In genomic region chr13:44873486-44873885, GRCh38 we compare ENCODE assay signal across 19 cellular contexts.
DNase-seq lines count a peak whose midpoint lies in the region; ATAC-seq and TF ChIP-seq lines count a peak whose summit lies in the region.
"Had no signal": no experiment of that assay in that cellular context is flagged by ENCODE, and none has a peak within 500 bp of the region (broad histone marks: within the 10 kb centered on the region; RNA-seq: fewer than 3 reads in every experiment).

No MANE protein-coding gene starts in this region.

- no peak overlapping the region for H4K5ac ChIP-seq in mesendoderm (ENCODE audit: low read length)

- H3K4me1 ChIP-seq in neuronal stem cell (ENCODE audit: control insufficient read depth in 2 of 2, insufficient read depth in 1 of 2, low read depth in 1 of 2, low read length in 2 of 2) = no peaks in the 10 kb centered on the region
- H3K4me1 ChIP-seq in stomach = peaks cover 11 to 42% (median 21%) of the 10 kb centered on the region in 4 donors
- no peaks in the 10 kb centered on the region for H3K4me1 ChIP-seq in mesendoderm (ENCODE audit: control insufficient read depth, low read depth, low read length)
- H3K4me1 ChIP-seq: Caco-2 had no signal

- H3K4me3 ChIP-seq in choroid plexus epithelial cell (ENCODE audit: low read depth, low read length) (no peak overlapping the region), neuronal stem cell (ENCODE audit: low read length in 2 of 2) (no peak overlapping the region), stomach (no peak overlapping the region), mesendoderm (ENCODE audit: low read length) (no peak overlapping the region)
- H3K4me3 ChIP-seq: MG63 had no signal

- H2BK120ac ChIP-seq in neuronal stem cell (ENCODE audit: low read depth, low read length) = no peak overlapping the region
- no peak overlapping the region for H2BK120ac ChIP-seq in mesendoderm (ENCODE audit: low read depth, low read length)

- no peak overlapping the region for H3K27ac Mint-ChIP-seq in T-helper 2 cell treated with Interferon-gamma antibody and Interleukin-4, amounts not matched to agents 5 μg/mL and 100 μg/mL, for 36 hours
- H3K27ac Mint-ChIP-seq: B cell; CD4-positive, CD25-positive, alpha-beta regulatory T cell had no signal

- H2AK5ac ChIP-seq in neuronal stem cell (ENCODE audit: low read depth, low read length) (no peak overlapping the region), mesendoderm (ENCODE audit: low read length) (no peak overlapping the region)

- H3K79me2 ChIP-seq in mesendoderm (ENCODE audit: control insufficient read depth, insufficient read depth, low read length) = no peaks in the 10 kb centered on the region

- no peak overlapping the region for H4K8ac ChIP-seq in neuronal stem cell (ENCODE audit: low read depth, low read length)
- H4K8ac ChIP-seq in mesendoderm (ENCODE audit: low read depth, low read length) = no peak overlapping the region

- H3K9me3 ChIP-seq in neuronal stem cell (replicated peaks in 1 of 2; ENCODE audit: control insufficient read depth in 2 of 2, insufficient read depth in 1 of 2, low read depth in 1 of 2, low read length in 2 of 2) (peaks cover 5 to 8% of the 10 kb centered on the region in 2 donors), stomach (peaks cover 0 to 8% (median 2%) of the 10 kb centered on the region in 4 donors)
- H3K9me3 ChIP-seq: Caco-2, MG63 had no signal

- no peak overlapping the region for H2AFZ ChIP-seq in neuronal stem cell (ENCODE audit: low read length)

- H3K36me3 Mint-ChIP-seq in T-helper 2 cell treated with Interferon-gamma antibody and Interleukin-4, amounts not matched to agents 5 μg/mL and 100 μg/mL, for 36 hours (ENCODE audit: low read depth) = no peaks in the 10 kb centered on the region
- H3K36me3 Mint-ChIP-seq: CD4-positive, CD25-positive, alpha-beta regulatory T cell had no signal

- TF ChIP-seq EP300 in stomach (IDR thresholded peaks at IDR 0.05) = no peak

- H3K27me3 ChIP-seq in neuronal stem cell (ENCODE audit: control insufficient read depth in 3 of 3, insufficient read depth in 3 of 3, low read depth in 1 of 3, low read length in 3 of 3) (peaks cover 0 to 3% (median 2%) of the 10 kb centered on the region in 3 experiments), stomach (no peaks in the 10 kb centered on the region), mesendoderm (ENCODE audit: insufficient read depth, low read length, poor library complexity) (no peaks in the 10 kb centered on the region)
- H3K27me3 ChIP-seq: MG63 had no signal

- H3K36me3 ChIP-seq in neuronal stem cell (replicated peaks in 1 of 2; ENCODE audit: control insufficient read depth in 2 of 2, insufficient read depth in 2 of 2, low read length in 2 of 2) (no peaks in the 10 kb centered on the region), stomach (no peaks in the 10 kb centered on the region), mesendoderm (ENCODE audit: control insufficient read depth, insufficient read depth, low read length) (no peaks in the 10 kb centered on the region)
- H3K36me3 ChIP-seq: MG63 had no signal

- H3K23ac ChIP-seq in neuronal stem cell (ENCODE audit: low read depth, low read length, poor library complexity) (no peak overlapping the region), mesendoderm (ENCODE audit: low read length) (no peak overlapping the region)

- peak overlapping the region; percentile 77 for H2BK15ac ChIP-seq in neuronal stem cell (ENCODE audit: low read length)
- H2BK15ac ChIP-seq in mesendoderm (replicated peaks; ENCODE audit: low read depth) = no peak overlapping the region

- peaks cover 7% of the 10 kb centered on the region for H3K9me3 Mint-ChIP-seq in T-helper 2 cell treated with Interferon-gamma antibody and Interleukin-4, amounts not matched to agents 5 μg/mL and 100 μg/mL, for 36 hours

- no peak overlapping the region for H3K56ac ChIP-seq in mesendoderm (ENCODE audit: low read length)

- H3K4me3 Mint-ChIP-seq in T-helper 2 cell treated with Interferon-gamma antibody and Interleukin-4, amounts not matched to agents 5 μg/mL and 100 μg/mL, for 36 hours = no peak overlapping the region
- H3K4me3 Mint-ChIP-seq: B cell; CD4-positive, CD25-positive, alpha-beta regulatory T cell had no signal

- H2BK5ac ChIP-seq in neuronal stem cell (ENCODE audit: low read length) = no peak overlapping the region
- H2BK5ac ChIP-seq in mesendoderm (ENCODE audit: low read length) = no peak overlapping the region

- no peak for TF ChIP-seq POLR2A in stomach (IDR thresholded peaks at IDR 0.05)

- WGBS in neuronal stem cell (ENCODE audit: extremely low coverage in 2 of 2, insufficient read length in 2 of 2, insufficient replicate concordance in 1 of 2), 2 donors = no CpG with 5 or more reads among the region's 7 CpGs
- WGBS in stomach, 5 donors = 32 to 60% (median 45%) methylated on average over 6 to 7 of the region's 7 CpGs
- no CpG with 5 or more reads among the region's 7 CpGs for WGBS in mesendoderm (ENCODE audit: extremely low coverage, insufficient coverage, low lambda C conversion rate)

- no peak for ATAC-seq in HG02798 (IDR thresholded peaks at IDR 0.05; ENCODE audit: poor library complexity, unreplicated experiment)
- ATAC-seq: Panc1 had no signal

- H3K18ac ChIP-seq in neuronal stem cell (ENCODE audit: low read length) = peak overlapping the region; percentile 22
- no peak overlapping the region for H3K18ac ChIP-seq in mesendoderm (ENCODE audit: low read length)

- TF ChIP-seq CTCF in choroid plexus epithelial cell (conservative IDR thresholded peaks at IDR 0.05; ENCODE audit: low read depth, low read length) = no peak
- no peak for TF ChIP-seq CTCF in stomach (IDR thresholded peaks at IDR 0.05)

- peaks cover 5% of the 10 kb centered on the region for H3K27me3 Mint-ChIP-seq in T-helper 2 cell treated with Interferon-gamma antibody and Interleukin-4, amounts not matched to agents 5 μg/mL and 100 μg/mL, for 36 hours (ENCODE audit: low read depth)

- intact Hi-C loops in stomach (cut with DNase I; ENCODE audit: low total_unique reads) = no loop called here

- no peak overlapping the region for H2BK12ac ChIP-seq in neuronal stem cell (ENCODE audit: low read length)

- H3K4me1 Mint-ChIP-seq in T-helper 2 cell treated with Interferon-gamma antibody and Interleukin-4, amounts not matched to agents 5 μg/mL and 100 μg/mL, for 36 hours (ENCODE audit: low read depth) = peaks cover 2% of the 10 kb centered on the region
- H3K4me1 Mint-ChIP-seq: B cell; CD4-positive, CD25-positive, alpha-beta regulatory T cell had no signal

- H3K27ac ChIP-seq in neuronal stem cell (replicated peaks; ENCODE audit: low read length) = no peak overlapping the region
- peak overlapping the region; percentile 26 to 84 (median 58) for H3K27ac ChIP-seq in stomach
- H3K27ac ChIP-seq in mesendoderm (ENCODE audit: low read depth, low read length) = no peak overlapping the region

- H3K14ac ChIP-seq in neuronal stem cell (ENCODE audit: low read length) = peak overlapping the region; percentile 79

- no peak overlapping the region for H3K4me2 ChIP-seq in neuronal stem cell (ENCODE audit: insufficient read depth, low read length, poor library complexity, severe bottlenecking)
- H3K4me2 ChIP-seq in mesendoderm (ENCODE audit: low read length) = no peak overlapping the region

- no peak overlapping the region for H4K91ac ChIP-seq in neuronal stem cell (ENCODE audit: low read depth, low read length, poor library complexity)

- H3K79me1 ChIP-seq in neuronal stem cell (ENCODE audit: low read depth, low read length) (no peaks in the 10 kb centered on the region), mesendoderm (ENCODE audit: low read length) (no peaks in the 10 kb centered on the region)

- DNase-seq in choroid plexus epithelial cell (ENCODE audit: low read depth) = peak; percentile 37
- DNase-seq in left kidney (ENCODE audit: low read depth, low spot score) = peak; percentile 29
- no peak for DNase-seq in neuronal stem cell (ENCODE audit: low spot score)
- DNase-seq in stomach = peak; percentile 78
- no peak for DNase-seq in mesendoderm
- no peak for DNase-seq in T-helper 2 cell treated with Interferon-gamma antibody and Interleukin-4, amounts not matched to agents 5 μg/mL and 100 μg/mL, for 36 hours (ENCODE audit: low spot score)
- DNase-seq: Caco-2; CD4-positive, CD25-positive, alpha-beta regulatory T cell; DMS153; Karpas-422; MG63; NCI-H1092 treated with DMSO at 0.1 percent for 48 hours; NCI-H1694; NCI-H2107; NCI-H2227 treated with DMSO at 0.1 percent for 48 hours; NCI-H524 had no signal

- H3K4ac ChIP-seq in neuronal stem cell (ENCODE audit: low read length) (no peak overlapping the region), mesendoderm (ENCODE audit: low read depth, low read length) (no peak overlapping the region)

- no peak overlapping the region for H3K9ac ChIP-seq in neuronal stem cell (ENCODE audit: low read depth, low read length, poor library complexity)
- no peak overlapping the region for H3K9ac ChIP-seq in mesendoderm (ENCODE audit: low read length)

Comparison
In these comparisons a context has a peak if more than half of its experiments do, and no peak if none do; other contexts are left out.
1. DNase-seq: peak in choroid plexus epithelial cell (single experiment), left kidney (single experiment) and stomach (single experiment); none in neuronal stem cell (single experiment), mesendoderm (single experiment) and T-helper 2 cell treated with Interferon-gamma antibody and Interleukin-4, amounts not matched to agents 5 μg/mL and 100 μg/mL, for 36 hours (single experiment).
2. H3K27ac ChIP-seq: peak in stomach (5 of 5); none in neuronal stem cell (single experiment) and mesendoderm (single experiment).